In genomic region chr18:5868218-5868904, GRCh38 we compare ENCODE assay signal across 8 cellular contexts. TPM values are rescaled to one million over a fixed set of nuclear protein-coding genes. Genes with fewer than 3 reads are reported as not detected.
A peak's percentile ranks its signal among the peaks of the same experiment; 100 is the strongest.
DNase-seq lines count a peak whose midpoint lies in the region; ATAC-seq and TF ChIP-seq lines count a peak whose summit lies in the region.

No MANE protein-coding gene starts in this region.

- ATAC-seq in GM19372 (IDR thresholded peaks at IDR 0.05; ENCODE audit: low read depth, unreplicated experiment) (peak; percentile 85), HG03460 (IDR thresholded peaks at IDR 0.05; ENCODE audit: unreplicated experiment) (peak; percentile 85)

- H3K4me3 ChIP-seq in DOHH2 (ENCODE audit: low read length) (no peak overlapping the region), ascending aorta (no peak overlapping the region), hepatocyte (no peak overlapping the region), skeletal muscle cell (ENCODE audit: low read depth, low read length) (no peak overlapping the region)

- H3K27me3 ChIP-seq in DOHH2 (ENCODE audit: control insufficient read depth, low read length) (no peaks in the 10 kb centered on the region), ascending aorta (no peaks in the 10 kb centered on the region), hepatocyte (no peaks in the 10 kb centered on the region)

- no peaks in the 10 kb centered on the region for H3F3A ChIP-seq in DOHH2 (ENCODE audit: control insufficient read depth, insufficient read depth)

- H3K9me2 ChIP-seq in DOHH2 (replicated peaks; ENCODE audit: control insufficient read depth, low read length) = no peaks in the 10 kb centered on the region
- no peaks in the 10 kb centered on the region for H3K9me2 ChIP-seq in hepatocyte (replicated peaks; ENCODE audit: insufficient read depth)

- H2AFZ ChIP-seq in hepatocyte = no peak overlapping the region

- H3K27ac ChIP-seq in DOHH2 (ENCODE audit: low read depth, low read length) (no peak overlapping the region), ascending aorta (no peak overlapping the region), hepatocyte (no peak overlapping the region)

- whole genome bisulfite sequencing in hepatocyte (ENCODE audit: low lambda C conversion rate, missing lambda C conversion rate) = 45% methylated on average over 13 of the region's 13 CpGs

- H3K79me2 ChIP-seq in DOHH2 (ENCODE audit: control insufficient read depth, low read length) (no peaks in the 10 kb centered on the region), hepatocyte (no peaks in the 10 kb centered on the region)

- H3K36me3 ChIP-seq in DOHH2 (ENCODE audit: control insufficient read depth, low read length) = no peaks in the 10 kb centered on the region
- no peaks in the 10 kb centered on the region for H3K36me3 ChIP-seq in ascending aorta
- H3K36me3 ChIP-seq in hepatocyte (replicated peaks; ENCODE audit: insufficient read depth, low read depth) = no peaks in the 10 kb centered on the region

- H3K4me1 ChIP-seq in DOHH2 (ENCODE audit: control insufficient read depth, low read length) (no peaks in the 10 kb centered on the region), ascending aorta (no peaks in the 10 kb centered on the region), hepatocyte (ENCODE audit: insufficient read depth) (no peaks in the 10 kb centered on the region)

- H3K4me2 ChIP-seq in DOHH2 (ENCODE audit: low read length) (no peak overlapping the region), hepatocyte (no peak overlapping the region)

- TF ChIP-seq CTCF in DOHH2 (IDR thresholded peaks at IDR 0.05; ENCODE audit: low read depth, low read length, poor library complexity, severe bottlenecking) = peak; percentile 80
- peak in 2 of 3 experiments; percentile 30 to 42 for TF ChIP-seq CTCF in ascending aorta (IDR thresholded peaks at IDR 0.05)
- TF ChIP-seq CTCF in hepatocyte (IDR thresholded peaks at IDR 0.05; ENCODE audit: poor library complexity) = peak; percentile 89

- intact Hi-C loops in ascending aorta (cut with DNase I) = no loop called here

- H3K9me3 ChIP-seq in DOHH2 (ENCODE audit: control insufficient read depth, insufficient read depth, low read length) (no peaks in the 10 kb centered on the region), ascending aorta (no peaks in the 10 kb centered on the region), hepatocyte (ENCODE audit: low read depth) (no peaks in the 10 kb centered on the region)

- DNase-seq in NCI-H748 (lab: John Stamatoyannopoulos, UW; ENCODE audit: unreplicated experiment) (peak; percentile 78), ascending aorta (ENCODE audit: low spot score in 2 of 2) (no peak), hepatocyte (ENCODE audit: low spot score) (peak; percentile 94), skeletal muscle cell (ENCODE audit: low read depth) (peak; percentile 40)
- no peak for DNase-seq in effector CD4-positive, alpha-beta T cell

- no peaks in the 10 kb centered on the region for H4K20me1 ChIP-seq in DOHH2 (ENCODE audit: control insufficient read depth, insufficient read depth, low read depth, low read length)
- no peaks in the 10 kb centered on the region for H4K20me1 ChIP-seq in hepatocyte (ENCODE audit: insufficient read depth, poor library complexity, severe bottlenecking)

RNA-seq across cellular contexts. Expression of gene TMEM200C, which starts 27.0 kb away (rescaled TPM):
- total RNA-seq in ascending aorta (under 0.01 TPM), hepatocyte (2.6 and 3.1 TPM in 2 replicates)
- 2.4 and 3.4 TPM in 2 replicates for polyA plus RNA-seq in hepatocyte

Comparison
In these comparisons a context has a peak if more than half of its experiments do, and no peak if none do; other contexts are left out.
1. CTCF ChIP-seq: peak in every context shown above with its lines; median percentile 89 in hepatocyte; 80 in DOHH2; 36 in ascending aorta.
2. DNase-seq: peak in NCI-H748 (single experiment), hepatocyte (single experiment) and skeletal muscle cell (single experiment); none in ascending aorta (0 of 2) and effector CD4-positive, alpha-beta T cell (single experiment).